Comparison of ENCODE assay signal across 8 cellular contexts in genomic region chr6:84774174-84775158, GRCh38. TPM values are rescaled to one million over a fixed set of nuclear protein-coding genes. Genes with fewer than 3 reads are reported as not detected.
DNase-seq lines count a peak whose midpoint lies in the region; ATAC-seq lines count a peak whose summit lies in the region.

No MANE protein-coding gene starts in this region.

- H3K4me1 Mint-ChIP-seq in activated CD8-positive, alpha-beta memory T cell treated with anti-CD3 and anti-CD28 coated beads, Interleukin-2, amount 10 ng/mL, durations not matched to agents 7 days and 5 days: no peaks in the 10 kb centered on the region

- peaks cover 3% of the 10 kb centered on the region for H3K36me3 Mint-ChIP-seq in activated CD8-positive, alpha-beta memory T cell treated with anti-CD3 and anti-CD28 coated beads, Interleukin-2, amount 10 ng/mL, durations not matched to agents 7 days and 5 days

- H3K27ac ChIP-seq in subcutaneous abdominal adipose tissue (ENCODE audit: low read depth, low read length): peak overlapping the region; percentile 82

- ATAC-seq in activated CD8-positive, alpha-beta memory T cell treated with anti-CD3 and anti-CD28 coated beads, Interleukin-2, amount 10 ng/mL, durations not matched to agents 7 days and 5 days: peak; percentile 20
- ATAC-seq in HG03196 (IDR thresholded peaks at IDR 0.05; ENCODE audit: unreplicated experiment): peak; percentile 67

- no peaks in the 10 kb centered on the region for H3K36me3 ChIP-seq in subcutaneous abdominal adipose tissue (ENCODE audit: control insufficient read depth in 5 of 5, insufficient read depth in 5 of 5, low read length in 5 of 5)

- H3K4me3 ChIP-seq in subcutaneous abdominal adipose tissue (ENCODE audit: low read depth in 1 of 5, low read length in 5 of 5): peak overlapping the region; percentile 57 to 85 (median 68)

- CTCF ChIA-PET in activated CD8-positive, alpha-beta memory T cell treated with anti-CD3 and anti-CD28 coated beads, Interleukin-2, amount 10 ng/mL, durations not matched to agents 7 days and 5 days (lab: Charles Lee): interaction anchor here (0.9 kb wide), 1 partner anchor 346 kb away, joined by 3 read pairs; no protein-coding TSS in a partner anchor

- H3K9me3 Mint-ChIP-seq in activated CD8-positive, alpha-beta memory T cell treated with anti-CD3 and anti-CD28 coated beads, Interleukin-2, amount 10 ng/mL, durations not matched to agents 7 days and 5 days (ENCODE audit: low read depth): no peaks in the 10 kb centered on the region

- peaks cover 64% of the 10 kb centered on the region for H3K27me3 Mint-ChIP-seq in activated CD8-positive, alpha-beta memory T cell treated with anti-CD3 and anti-CD28 coated beads, Interleukin-2, amount 10 ng/mL, durations not matched to agents 7 days and 5 days

- H3K9ac ChIP-seq in subcutaneous abdominal adipose tissue (ENCODE audit: low read length in 5 of 5): peak overlapping the region in 3 of 5 donors; percentile 45 to 77 (median 73)

- H3K4me3 Mint-ChIP-seq in activated CD8-positive, alpha-beta memory T cell treated with anti-CD3 and anti-CD28 coated beads, Interleukin-2, amount 10 ng/mL, durations not matched to agents 7 days and 5 days: no peak overlapping the region

- peaks cover 0 to 19% (median 2%) of the 10 kb centered on the region in 5 donors for H3K27me3 ChIP-seq in subcutaneous abdominal adipose tissue (ENCODE audit: control insufficient read depth in 5 of 5, insufficient read depth in 4 of 5, low read length in 5 of 5)

- peaks cover 0 to 20% (median 18%) of the 10 kb centered on the region in 5 donors for H3K4me1 ChIP-seq in subcutaneous abdominal adipose tissue (ENCODE audit: control insufficient read depth in 5 of 5, insufficient read depth in 5 of 5, low read length in 5 of 5)

- DNase-seq in activated CD8-positive, alpha-beta memory T cell treated with anti-CD3 and anti-CD28 coated beads, Interleukin-2, amount 10 ng/mL, durations not matched to agents 7 days and 5 days: no peak
- DNase-seq in activated CD8-positive, alpha-beta memory T cell treated with anti-CD3 and anti-CD28 coated beads for 24 hours: no peak
- DNase-seq in astrocyte of the hippocampus (ENCODE audit: low read depth, low spot score) (peak; percentile 78), iPS-NIHi7 (ENCODE audit: extremely low spot score) (peak; percentile 85), cerebellar cortex (ENCODE audit: low spot score) (no peak)
- DNase-seq in effector CD8-positive, alpha-beta T cell (lab: John Stamatoyannopoulos, UW): no peak

- no peak overlapping the region for H3K27ac Mint-ChIP-seq in activated CD8-positive, alpha-beta memory T cell treated with anti-CD3 and anti-CD28 coated beads, Interleukin-2, amount 10 ng/mL, durations not matched to agents 7 days and 5 days

- no peaks in the 10 kb centered on the region for H3K9me3 ChIP-seq in subcutaneous abdominal adipose tissue (ENCODE audit: control insufficient read depth in 5 of 5, low read length in 5 of 5)

RNA-seq across cellular contexts. Expression of gene TBX18, which starts 10.1 kb away (rescaled TPM):
- not detected for total RNA-seq in activated CD8-positive, alpha-beta memory T cell treated with anti-CD3 and anti-CD28 coated beads, Interleukin-2, amount 10 ng/mL, durations not matched to agents 7 days and 5 days

Comparison
In these comparisons a context has a peak if more than half of its experiments do, and no peak if none do; other contexts are left out.
1. DNase-seq: peak in astrocyte of the hippocampus (single experiment) and iPS-NIHi7 (single experiment); none in activated CD8-positive, alpha-beta memory T cell treated with anti-CD3 and anti-CD28 coated beads, Interleukin-2, amount 10 ng/mL, durations not matched to agents 7 days and 5 days (single experiment), activated CD8-positive, alpha-beta memory T cell treated with anti-CD3 and anti-CD28 coated beads for 24 hours (single experiment), cerebellar cortex (single experiment) and effector CD8-positive, alpha-beta T cell (single experiment).